12 cellular contexts compared by ENCODE assay signal in genomic region chr3:156010829-156011228, GRCh38.
DNase-seq lines count a peak whose midpoint lies in the region; ATAC-seq, FAIRE-seq and TF ChIP-seq lines count a peak whose summit lies in the region.
"Had no signal": no experiment of that assay in that cellular context is flagged by ENCODE, and none has a peak within 500 bp of the region (broad histone marks: within the 10 kb centered on the region; RNA-seq: fewer than 3 reads in every experiment).

No MANE protein-coding gene starts in this region.

- intact Hi-C loops in lower lobe of right lung (cut with DNase I): no loop called here

- no peaks in the 10 kb centered on the region for H3K27me3 ChIP-seq in Karpas-422 (ENCODE audit: low read length)
- H3K27me3 ChIP-seq in lower lobe of right lung (ENCODE audit: low read depth): no peaks in the 10 kb centered on the region
- no peaks in the 10 kb centered on the region for H3K27me3 ChIP-seq in CD8-positive, alpha-beta memory T cell (ENCODE audit: insufficient read depth, low read length, poor library complexity, severe bottlenecking)
- H3K27me3 ChIP-seq: gastrocnemius medialis had no signal

- H3K27ac Mint-ChIP-seq in CD8-positive, alpha-beta memory T cell: no peak overlapping the region
- H3K27ac Mint-ChIP-seq: activated T-cell treated with anti-CD3 and anti-CD28 coated beads, Interleukin-2, amount 50 U/mL, for 72 hours; IgD-negative memory B cell had no signal

- no peak overlapping the region for H3K9ac ChIP-seq in Karpas-422 (ENCODE audit: low read length)

- no peak overlapping the region for H3K4me3 ChIP-seq in Karpas-422 (ENCODE audit: low read length)
- no peak overlapping the region for H3K4me3 ChIP-seq in lower lobe of right lung
- no peak overlapping the region for H3K4me3 ChIP-seq in CD8-positive, alpha-beta memory T cell (ENCODE audit: low read length)
- H3K4me3 ChIP-seq: gastrocnemius medialis, skin epidermis had no signal

- no peaks in the 10 kb centered on the region for H3K4me1 Mint-ChIP-seq in CD8-positive, alpha-beta memory T cell
- H3K4me1 Mint-ChIP-seq: IgD-negative memory B cell had no signal

- TF ChIP-seq CTCF in D721Med (IDR thresholded peaks at IDR 0.05; ENCODE audit: insufficient read depth, missing control alignments) (peak; percentile 46), lower lobe of right lung (IDR thresholded peaks at IDR 0.05) (peak; percentile 16)

- H3K27me3 Mint-ChIP-seq in CD8-positive, alpha-beta memory T cell: peaks cover 12 to 32% of the 10 kb centered on the region in 2 donors

- H3K9me2 ChIP-seq in Karpas-422 (replicated peaks; ENCODE audit: insufficient read depth, low read length): no peaks in the 10 kb centered on the region

- no peaks in the 10 kb centered on the region for H3K9me3 Mint-ChIP-seq in CD8-positive, alpha-beta memory T cell
- H3K9me3 Mint-ChIP-seq: activated T-cell treated with anti-CD3 and anti-CD28 coated beads, Interleukin-2, amount 50 U/mL, for 72 hours; IgD-negative memory B cell had no signal

- no peak for FAIRE-seq in D721Med (lab: Jason Lieb, UNC)

- H3K36me3 Mint-ChIP-seq in CD8-positive, alpha-beta memory T cell: no peaks in the 10 kb centered on the region
- H3K36me3 Mint-ChIP-seq: IgD-negative memory B cell had no signal

- H3K9me3 ChIP-seq in Karpas-422 (ENCODE audit: low read length): no peaks in the 10 kb centered on the region
- no peaks in the 10 kb centered on the region for H3K9me3 ChIP-seq in lower lobe of right lung
- no peaks in the 10 kb centered on the region for H3K9me3 ChIP-seq in CD8-positive, alpha-beta memory T cell (ENCODE audit: low read length)
- H3K9me3 ChIP-seq: gastrocnemius medialis had no signal

- no peak overlapping the region for H2AFZ ChIP-seq in Karpas-422 (ENCODE audit: low read length)

- CTCF ChIA-PET in CD8-positive, alpha-beta memory T cell (lab: Charles Lee): interaction anchor here (1.1 kb wide), 1 partner anchor 205 kb away, joined by 3 read pairs; the partner anchor contains the start of gene C3orf33

- no peaks in the 10 kb centered on the region for H4K20me1 ChIP-seq in Karpas-422 (ENCODE audit: insufficient read depth, low read depth, low read length)

- no peak for DNase-seq in D721Med (ENCODE audit: insufficient read length, low spot score)
- peak; percentile 46 for DNase-seq in Karpas-422
- DNase-seq in amniotic epithelial cell (ENCODE audit: low read depth): peak; percentile 11
- DNase-seq in lower lobe of right lung: no peak
- no peak for DNase-seq in CD8-positive, alpha-beta memory T cell
- DNase-seq: activated T-cell treated with anti-CD3 and anti-CD28 coated beads, Interleukin-2, amount 50 U/mL, for 72 hours; gastrocnemius medialis had no signal

- no peaks in the 10 kb centered on the region for H3K79me2 ChIP-seq in Karpas-422 (ENCODE audit: low read length)

- POLR2A ChIA-PET in CD8-positive, alpha-beta memory T cell (lab: Charles Lee): no interaction called here

- no peaks in the 10 kb centered on the region for H3K36me3 ChIP-seq in Karpas-422 (ENCODE audit: insufficient read depth, low read length)
- no peaks in the 10 kb centered on the region for H3K36me3 ChIP-seq in lower lobe of right lung
- H3K36me3 ChIP-seq in CD8-positive, alpha-beta memory T cell (ENCODE audit: insufficient read depth, low read length): no peaks in the 10 kb centered on the region
- H3K36me3 ChIP-seq: gastrocnemius medialis had no signal

- H3K4me1 ChIP-seq in Karpas-422 (ENCODE audit: low read length): no peaks in the 10 kb centered on the region
- no peaks in the 10 kb centered on the region for H3K4me1 ChIP-seq in lower lobe of right lung
- no peaks in the 10 kb centered on the region for H3K4me1 ChIP-seq in CD8-positive, alpha-beta memory T cell (ENCODE audit: insufficient read depth, low read length)
- H3K4me1 ChIP-seq: gastrocnemius medialis had no signal

- no peak overlapping the region for H3K27ac ChIP-seq in Karpas-422 (ENCODE audit: low read length)
- no peak overlapping the region for H3K27ac ChIP-seq in lower lobe of right lung
- no peak overlapping the region for H3K27ac ChIP-seq in CD8-positive, alpha-beta memory T cell (ENCODE audit: low read depth, low read length)
- H3K27ac ChIP-seq: gastrocnemius medialis, skin epidermis had no signal

- H3K4me2 ChIP-seq in Karpas-422 (ENCODE audit: low read depth, low read length, poor library complexity, severe bottlenecking): no peak overlapping the region

- ATAC-seq in lower lobe of right lung: no peak
- ATAC-seq in GM19463 (IDR thresholded peaks at IDR 0.05; ENCODE audit: unreplicated experiment): no peak
- no peak for ATAC-seq in GM21825 (IDR thresholded peaks at IDR 0.05; ENCODE audit: unreplicated experiment)
- no peak for ATAC-seq in GM19324 (IDR thresholded peaks at IDR 0.05; ENCODE audit: low FRiP score, unreplicated experiment)
- ATAC-seq: activated T-cell treated with anti-CD3 and anti-CD28 coated beads, Interleukin-2, amount 50 U/mL, for 72 hours; gastrocnemius medialis had no signal

- H3K4me3 Mint-ChIP-seq in CD8-positive, alpha-beta memory T cell: no peak overlapping the region
- H3K4me3 Mint-ChIP-seq: activated T-cell treated with anti-CD3 and anti-CD28 coated beads, Interleukin-2, amount 50 U/mL, for 72 hours; IgD-negative memory B cell had no signal

Comparison
In these comparisons a context has a peak if more than half of its experiments do, and no peak if none do; other contexts are left out.
1. DNase-seq: peak in Karpas-422 (single experiment) and amniotic epithelial cell (single experiment); none in D721Med (single experiment), lower lobe of right lung (single experiment) and CD8-positive, alpha-beta memory T cell (0 of 5).